Comparison of ENCODE assay signal across 10 cellular contexts in genomic region chr3:129595544-129596193, GRCh38. TPM values are rescaled to one million over a fixed set of nuclear protein-coding genes. Genes with fewer than 3 reads are reported as not detected.
DNase-seq lines count a peak whose midpoint lies in the region; ATAC-seq and TF ChIP-seq lines count a peak whose summit lies in the region.
"Had no signal": no experiment of that assay in that cellular context is flagged by ENCODE, and none has a peak within 500 bp of the region (broad histone marks: within the 10 kb centered on the region; RNA-seq: fewer than 3 reads in every experiment).

No MANE protein-coding gene starts in this region.

- POLR2A ChIA-PET in GM10248 (lab: Yijun Ruan, JAX) = interaction anchor here (0.5 kb wide), 1 partner anchor 30 kb away, joined by 3 read pairs; no protein-coding TSS in a partner anchor

- H3K36me3 ChIP-seq in parathyroid adenoma (ENCODE audit: control insufficient read depth, insufficient read depth, low read length) = no peaks in the 10 kb centered on the region

- H3K4me3 ChIP-seq in right cardiac atrium (ENCODE audit: low read length) (no peak overlapping the region), fibroblast of villous mesenchyme (ENCODE audit: low read depth, low read length) (no peak overlapping the region), parathyroid adenoma (ENCODE audit: low read depth, low read length) (no peak overlapping the region)

- CTCF ChIA-PET in GM10248 (lab: Yijun Ruan, JAX) = interaction anchor here (1.0 kb wide), 1 partner anchor 32 kb away, joined by 4 read pairs; no protein-coding TSS in a partner anchor

- H2AFZ ChIP-seq in parathyroid adenoma = no peak overlapping the region

- H3K79me2 ChIP-seq in parathyroid adenoma = no peaks in the 10 kb centered on the region

- ATAC-seq in right cardiac atrium (no peak), HG03520 (IDR thresholded peaks at IDR 0.05; ENCODE audit: unreplicated experiment) (no peak)
- ATAC-seq: activated naive CD4-positive, alpha-beta T cell treated with anti-CD3 and anti-CD28 coated beads, Interleukin-2, amount 50 U/mL, for 72 hours had no signal

- H3K4me1 ChIP-seq in right cardiac atrium (ENCODE audit: control insufficient read depth, insufficient read depth, low read length) = peaks cover 42% of the 10 kb centered on the region
- no peaks in the 10 kb centered on the region for H3K4me1 ChIP-seq in parathyroid adenoma

- H3K9me3 ChIP-seq in right cardiac atrium (ENCODE audit: control insufficient read depth, low read length) (no peaks in the 10 kb centered on the region), parathyroid adenoma (ENCODE audit: control insufficient read depth, low read length) (no peaks in the 10 kb centered on the region)

- no peak overlapping the region for H3K9ac ChIP-seq in parathyroid adenoma

- H3K27me3 ChIP-seq in right cardiac atrium (ENCODE audit: control insufficient read depth, insufficient read depth) (no peaks in the 10 kb centered on the region), parathyroid adenoma (ENCODE audit: control insufficient read depth, insufficient read depth, low read length) (no peaks in the 10 kb centered on the region)

- H3K27ac ChIP-seq in right cardiac atrium (ENCODE audit: low read length) = peak overlapping the region; percentile 93
- H3K27ac ChIP-seq in parathyroid adenoma = peak overlapping the region; percentile 47

- TF ChIP-seq CTCF in fibroblast of villous mesenchyme (IDR thresholded peaks at IDR 0.05; ENCODE audit: insufficient read depth, low read depth, low read length) = no peak
- TF ChIP-seq CTCF in parathyroid adenoma (IDR thresholded peaks at IDR 0.05) = no peak
- TF ChIP-seq CTCF in GM10248 (IDR thresholded peaks at IDR 0.05; ENCODE audit: control extremely low read depth, extremely low read depth, low read depth, missing control alignments) = no peak

- whole genome bisulfite sequencing in right cardiac atrium = 48% methylated on average over 10 of the region's 10 CpGs

- H3K4me2 ChIP-seq in parathyroid adenoma (ENCODE audit: low read length) = no peak overlapping the region

- DNase-seq in right cardiac atrium (peak in 1 of 3 donors; percentile 72), cardiac septum (ENCODE audit: low spot score) (no peak), fibroblast of villous mesenchyme (ENCODE audit: low read depth) (peak; percentile 47), NCI-H69 (lab: John Stamatoyannopoulos, UW) (no peak), GM10248 (ENCODE audit: extremely low spot score) (no peak)
- DNase-seq in activated T-cell treated with anti-CD3 and anti-CD28 coated beads, Interleukin-2, amount 50 U/mL, for 1 hour = no peak

- intact Hi-C loops in right cardiac atrium (cut with DNase I) (loop anchor here in 2 of 4 donors (5.0 kb wide), 2 partner anchors 33 to 38 kb away; no protein-coding TSS in a partner anchor), cardiac septum (cut with DNase I) (loop anchor here (2.0 kb wide), 1 partner anchor 35 kb away; no protein-coding TSS in a partner anchor)

RNA-seq across cellular contexts. Expression of gene PLXND1, which starts 10.8 kb away (rescaled TPM):
- total RNA-seq in right cardiac atrium (100 to 1,000 TPM in 1 of 4 donors, 10 to 100 TPM in 3; 75.4 to 102 (median 84.1) TPM), cardiac septum (54.8 TPM), fibroblast of villous mesenchyme (91.8 and 97.2 TPM in 2 replicates)
- 89.4 TPM for polyA plus RNA-seq in right cardiac atrium

RNA-seq across cellular contexts. Expression of gene H1-8, which starts 52.7 kb away (rescaled TPM):
- total RNA-seq in right cardiac atrium = not detected
- not detected for polyA plus RNA-seq in right cardiac atrium
- total RNA-seq in cardiac septum = not detected
- not detected in 2 replicates for total RNA-seq in fibroblast of villous mesenchyme
- total RNA-seq: activated naive CD4-positive, alpha-beta T cell treated with anti-CD3 and anti-CD28 coated beads, Interleukin-2, amount 50 U/mL, for 72 hours; MCF 10A had no signal
